Comparison of ENCODE assay signal across 8 cellular contexts in genomic region chr1:53220171-53220961, GRCh38. TPM values are rescaled to one million over a fixed set of nuclear protein-coding genes. Genes with fewer than 3 reads are reported as not detected.
DNase-seq lines count a peak whose midpoint lies in the region; TF ChIP-seq lines count a peak whose summit lies in the region.

Gene CZIB, minus strand, starts transcription at chr1:53220634. Its CDS starts 59 bp downstream, at chr1:53220575.

- peaks cover 19% of the 10 kb centered on the region for H3K4me1 Mint-ChIP-seq in nephron
- H3K4me1 Mint-ChIP-seq in stimulated activated naive CD8-positive, alpha-beta T cell treated with anti-CD3 and anti-CD28 coated beads, Interleukin-15, Interleukin-2, amounts not matched to agents 100 ng/mL and 50 ng/mL, for 24 hours (ENCODE audit: low read depth), result peaks cover 25% of the 10 kb centered on the region

- no peak for TF ChIP-seq CTCF in fibroblast of pulmonary artery (IDR thresholded peaks at IDR 0.05; ENCODE audit: low read length, missing control alignments)
- TF ChIP-seq CTCF in nephron (IDR thresholded peaks at IDR 0.05; ENCODE audit: unreplicated experiment in 3 of 3), result no peak

- H3K4me3 Mint-ChIP-seq in nephron, result peak within 1 kb of the TSS; percentile 91 to 98 (median 92)
- H3K4me3 Mint-ChIP-seq in stimulated activated naive CD8-positive, alpha-beta T cell treated with anti-CD3 and anti-CD28 coated beads, Interleukin-15, Interleukin-2, amounts not matched to agents 100 ng/mL and 50 ng/mL, for 24 hours, result peak within 1 kb of the TSS; percentile 86

- peak; percentile 99 for TF ChIP-seq POLR2A in Raji (IDR thresholded peaks at IDR 0.05; ENCODE audit: insufficient read depth, low read depth, low read length)

- peak; percentile 91 for DNase-seq in EH (ENCODE audit: low read depth)
- DNase-seq in H4 (ENCODE audit: low spot score), result peak; percentile 93
- peak; percentile 94 for DNase-seq in LoVo (ENCODE audit: low spot score)
- peak; percentile 90 for DNase-seq in activated effector memory CD4-positive, alpha-beta T cell treated with Interleukin-2 at 50 U/mL for 16 hours
- peak; percentile 89 for DNase-seq in fibroblast of pulmonary artery (ENCODE audit: low read depth)

- no peaks in the 10 kb centered on the region for H3K27me3 Mint-ChIP-seq in nephron (ENCODE audit: low read depth)
- H3K27me3 Mint-ChIP-seq in stimulated activated naive CD8-positive, alpha-beta T cell treated with anti-CD3 and anti-CD28 coated beads, Interleukin-15, Interleukin-2, amounts not matched to agents 100 ng/mL and 50 ng/mL, for 24 hours, result no peaks in the 10 kb centered on the region

- H3K9me3 Mint-ChIP-seq in nephron, result no peaks in the 10 kb centered on the region
- no peaks in the 10 kb centered on the region for H3K9me3 Mint-ChIP-seq in stimulated activated naive CD8-positive, alpha-beta T cell treated with anti-CD3 and anti-CD28 coated beads, Interleukin-15, Interleukin-2, amounts not matched to agents 100 ng/mL and 50 ng/mL, for 24 hours

- peaks cover 20% of the 10 kb centered on the region for H3K36me3 Mint-ChIP-seq in nephron (ENCODE audit: low read depth)
- H3K36me3 Mint-ChIP-seq in stimulated activated naive CD8-positive, alpha-beta T cell treated with anti-CD3 and anti-CD28 coated beads, Interleukin-15, Interleukin-2, amounts not matched to agents 100 ng/mL and 50 ng/mL, for 24 hours (ENCODE audit: low read depth), result peaks cover 2% of the 10 kb centered on the region

- H3K27ac Mint-ChIP-seq in nephron, result peak within 1 kb of the TSS; percentile 85 to 99 (median 99)
- H3K27ac Mint-ChIP-seq in stimulated activated naive CD8-positive, alpha-beta T cell treated with anti-CD3 and anti-CD28 coated beads, Interleukin-15, Interleukin-2, amounts not matched to agents 100 ng/mL and 50 ng/mL, for 24 hours, result peak within 1 kb of the TSS; percentile 95

- H3K4me3 ChIP-seq in fibroblast of pulmonary artery (replicated peaks; ENCODE audit: low read depth, low read length), result peak within 1 kb of the TSS; percentile 92

RNA-seq across cellular contexts. Expression of gene CZIB, which starts in this region (rescaled TPM):
- total RNA-seq in H4 (2014; rRNA removed; shearing (Covaris generic)), result 86.8 and 87.1 TPM in 2 replicates

Comparison
In these comparisons a context has a peak if more than half of its experiments do, and no peak if none do; other contexts are left out.
1. Peak in every context shown above with its lines: DNase-seq and H3K4me3 ChIP-seq.